In the genomic region with DNA sequence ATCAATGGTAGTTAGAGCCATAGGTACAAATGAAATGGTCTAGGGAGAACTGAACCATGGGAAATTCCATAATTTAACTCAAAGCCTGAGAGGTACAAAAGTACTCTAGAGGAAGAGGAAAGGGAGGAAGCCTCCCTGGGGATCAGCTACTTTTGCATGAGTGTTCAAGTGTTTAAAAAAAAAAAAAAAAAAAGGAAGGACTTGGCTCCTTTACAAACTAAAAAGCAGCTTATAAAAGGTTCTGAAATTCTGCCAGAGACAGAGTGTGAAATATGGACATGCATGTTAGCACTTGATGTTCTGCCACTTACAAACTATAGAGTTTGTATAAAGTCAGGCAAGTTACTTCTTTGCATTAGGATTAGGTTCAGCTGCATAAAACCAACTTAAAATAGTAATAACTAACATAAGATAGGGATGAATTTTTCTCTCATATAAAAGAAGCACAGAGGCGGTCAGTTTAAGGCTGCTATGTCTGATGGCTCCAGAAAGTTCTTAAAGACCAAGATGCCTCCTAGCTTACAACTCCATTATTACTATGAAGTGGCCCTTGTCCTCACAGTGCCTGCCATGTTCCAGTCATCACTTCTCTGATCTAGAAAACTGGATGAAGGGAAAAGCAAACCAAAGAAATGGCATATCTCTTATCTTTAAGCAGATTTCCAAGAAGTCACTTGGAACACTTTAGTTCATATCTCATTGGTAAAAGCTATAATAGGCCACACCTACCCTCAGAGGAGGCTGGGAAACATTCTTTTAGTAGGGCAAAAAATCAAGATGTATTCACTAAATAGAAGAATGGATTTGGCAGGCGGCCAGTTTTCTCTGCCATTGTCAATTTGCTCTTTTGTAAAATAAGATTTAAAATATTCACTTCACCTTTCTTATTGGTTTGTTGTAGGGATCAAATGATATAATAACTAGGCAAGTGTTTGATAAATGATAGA, we compare ENCODE assay signal across 20 cellular contexts.
A peak's percentile ranks its signal among the peaks of the same experiment; 100 is the strongest.
DNase-seq lines count a peak whose midpoint lies in the region; ATAC-seq, FAIRE-seq and TF ChIP-seq lines count a peak whose summit lies in the region.
"Had no signal": no experiment of that assay in that cellular context is flagged by ENCODE, and none has a peak within 500 bp of the region (broad histone marks: within the 10 kb centered on the region; RNA-seq: fewer than 3 reads in every experiment).

No MANE protein-coding gene starts in this region.

- dilution Hi-C loops in endothelial cell of umbilical vein (cut with MboI; ENCODE audit: extremely low pct_ligation_motif_present, low sequenced_read_pairs), result no loop called here

- no peaks in the 10 kb centered on the region for H3K27me3 ChIP-seq in right atrium auricular region
- H3K27me3 ChIP-seq in endothelial cell of umbilical vein (ENCODE audit: control insufficient read depth in 2 of 2, insufficient read depth in 2 of 2, low read length in 2 of 2), result no peaks in the 10 kb centered on the region
- no peaks in the 10 kb centered on the region for H3K27me3 ChIP-seq in left lung
- H3K27me3 ChIP-seq in aorta (ENCODE audit: control insufficient read depth in 1 of 2, insufficient read depth in 2 of 2, low read length in 1 of 2), result no peaks in the 10 kb centered on the region
- H3K27me3 ChIP-seq in prostate gland (replicated peaks; ENCODE audit: insufficient read depth), result no peaks in the 10 kb centered on the region
- H3K27me3 ChIP-seq in endodermal cell (ENCODE audit: control insufficient read depth, insufficient read depth, low read length, poor library complexity, severe bottlenecking), result no peaks in the 10 kb centered on the region
- H3K27me3 ChIP-seq: tibial nerve had no signal

- no peaks in the 10 kb centered on the region for H3K36me3 Mint-ChIP-seq in T-helper 2 cell treated with Interferon-gamma antibody and Interleukin-4, amounts not matched to agents 5 μg/mL and 100 μg/mL, for 36 hours (ENCODE audit: low read depth)
- no peaks in the 10 kb centered on the region for H3K36me3 Mint-ChIP-seq in endodermal cell (ENCODE audit: low read depth)
- H3K36me3 Mint-ChIP-seq: CD4-positive, CD25-positive, alpha-beta regulatory T cell had no signal

- no TSS peak for BruUV-seq in endothelial cell of umbilical vein (replicated peaks; lab: Mats Ljungman, UMichigan)

- CTCF ChIA-PET in endothelial cell of umbilical vein (lab: Charles Lee), result no interaction called here

- H3K9ac ChIP-seq in endothelial cell of umbilical vein (replicated peaks; ENCODE audit: extremely low read depth, insufficient read depth, low read length), result no peak overlapping the region
- no peak overlapping the region for H3K9ac ChIP-seq in endodermal cell (ENCODE audit: extremely low read depth, low read length, poor library complexity, severe bottlenecking)

- DNase-seq in Right ventricle myocardium inferior (ENCODE audit: missing footprints) (no peak), right atrium auricular region (ENCODE audit: low spot score) (no peak), endothelial cell of umbilical vein (ENCODE audit: low read depth, low spot score) (peak; percentile 41), left lung (no peak), aorta (peak in 1 of 2 donors; percentile 71), prostate gland (ENCODE audit: low spot score) (no peak), endodermal cell (no peak)
- no peak for DNase-seq in T-helper 2 cell treated with Interferon-gamma antibody and Interleukin-4, amounts not matched to agents 5 μg/mL and 100 μg/mL, for 36 hours (ENCODE audit: low spot score)
- DNase-seq: activated CD8-positive, alpha-beta memory T cell treated with anti-CD3 and anti-CD28 coated beads for 24 hours; CD4-positive, CD25-positive, alpha-beta regulatory T cell; cortex of kidney; KG1; NCI-H1694; NCI-H524 treated with DMSO at 0.1 percent for 48 hours; psoas muscle; stimulated activated CD4-positive, alpha-beta T cell treated with anti-CD3 and anti-CD28 coated beads, Interleukin-1b, Interleukin-23, amount 100 ng/mL, for 48 hours; WERI-Rb-1 had no signal

- ATAC-seq in Right ventricle myocardium inferior (peak; percentile 66), left lung (peak; percentile 82), aorta (ENCODE audit: low FRiP score) (peak; percentile 15)
- ATAC-seq: activated T-helper 17 cell treated with anti-CD3 and anti-CD28 coated beads, Interleukin-2, amount 50 U/mL, for 72 hours; psoas muscle had no signal

- H3K79me2 ChIP-seq in endothelial cell of umbilical vein (ENCODE audit: control insufficient read depth, insufficient read depth, low read length), result no peaks in the 10 kb centered on the region

- H3K4me1 ChIP-seq in right atrium auricular region (peaks cover 0 to 23% of the 10 kb centered on the region in 2 donors), endothelial cell of umbilical vein (ENCODE audit: control insufficient read depth, extremely low read depth, insufficient read depth, low read length) (no peaks in the 10 kb centered on the region), left lung (peaks cover 0 to 3% of the 10 kb centered on the region in 2 donors), aorta (ENCODE audit: control insufficient read depth in 1 of 2, insufficient read depth in 2 of 2, low read length in 2 of 2) (peaks cover 1 to 5% of the 10 kb centered on the region in 2 donors), prostate gland (replicated peaks) (no peaks in the 10 kb centered on the region), endodermal cell (ENCODE audit: control insufficient read depth, insufficient read depth, low read length) (no peaks in the 10 kb centered on the region)
- H3K4me1 ChIP-seq: psoas muscle, tibial nerve had no signal

- TF ChIP-seq CTCF in right atrium auricular region (IDR thresholded peaks at IDR 0.05) (no peak), endothelial cell of umbilical vein (IDR thresholded peaks at IDR 0.05; ENCODE audit: extremely low read depth in 1 of 2, insufficient read depth in 1 of 2, low read depth in 1 of 2, low read length in 2 of 2) (no peak), left lung (IDR thresholded peaks at IDR 0.05) (no peak), prostate gland (IDR thresholded peaks at IDR 0.05) (no peak), endodermal cell (conservative IDR thresholded peaks at IDR 0.05) (no peak)

- H3K4me2 ChIP-seq in endothelial cell of umbilical vein (ENCODE audit: insufficient read depth, low read length), result no peak overlapping the region

- no peak overlapping the region for H3K27ac Mint-ChIP-seq in T-helper 2 cell treated with Interferon-gamma antibody and Interleukin-4, amounts not matched to agents 5 μg/mL and 100 μg/mL, for 36 hours
- H3K27ac Mint-ChIP-seq in endodermal cell, result no peak overlapping the region
- H3K27ac Mint-ChIP-seq: activated T-helper 17 cell treated with anti-CD3 and anti-CD28 coated beads, Interleukin-2, amount 50 U/mL, for 72 hours; CD4-positive, CD25-positive, alpha-beta regulatory T cell; nephron had no signal

- peaks cover 3% of the 10 kb centered on the region for H3K4me1 Mint-ChIP-seq in T-helper 2 cell treated with Interferon-gamma antibody and Interleukin-4, amounts not matched to agents 5 μg/mL and 100 μg/mL, for 36 hours (ENCODE audit: low read depth)
- H3K4me1 Mint-ChIP-seq in endodermal cell, result no peaks in the 10 kb centered on the region
- H3K4me1 Mint-ChIP-seq: activated T-helper 17 cell treated with anti-CD3 and anti-CD28 coated beads, Interleukin-2, amount 50 U/mL, for 72 hours; CD4-positive, CD25-positive, alpha-beta regulatory T cell had no signal

- H3K9me3 Mint-ChIP-seq in T-helper 2 cell treated with Interferon-gamma antibody and Interleukin-4, amounts not matched to agents 5 μg/mL and 100 μg/mL, for 36 hours, result no peaks in the 10 kb centered on the region
- H3K9me3 Mint-ChIP-seq in endodermal cell, result no peaks in the 10 kb centered on the region
- H3K9me3 Mint-ChIP-seq: activated T-helper 17 cell treated with anti-CD3 and anti-CD28 coated beads, Interleukin-2, amount 50 U/mL, for 72 hours; nephron had no signal

- no peak overlapping the region for H3K4me3 Mint-ChIP-seq in T-helper 2 cell treated with Interferon-gamma antibody and Interleukin-4, amounts not matched to agents 5 μg/mL and 100 μg/mL, for 36 hours
- H3K4me3 Mint-ChIP-seq in endodermal cell, result no peak overlapping the region
- H3K4me3 Mint-ChIP-seq: activated T-helper 17 cell treated with anti-CD3 and anti-CD28 coated beads, Interleukin-2, amount 50 U/mL, for 72 hours; CD4-positive, CD25-positive, alpha-beta regulatory T cell; nephron had no signal

- POLR2A ChIA-PET in endothelial cell of umbilical vein (lab: Charles Lee), result no interaction called here

- no peak for TF ChIP-seq POLR2A in endothelial cell of umbilical vein (IDR thresholded peaks at IDR 0.05; ENCODE audit: low read depth, low read length)
- TF ChIP-seq POLR2A in prostate gland (IDR thresholded peaks at IDR 0.05), result no peak

- H3K9me3 ChIP-seq in right atrium auricular region (no peaks in the 10 kb centered on the region), endothelial cell of umbilical vein (replicated peaks; ENCODE audit: control insufficient read depth, insufficient read depth, low read length) (no peaks in the 10 kb centered on the region), left lung (no peaks in the 10 kb centered on the region), aorta (ENCODE audit: control insufficient read depth, low read length) (no peaks in the 10 kb centered on the region), prostate gland (no peaks in the 10 kb centered on the region), endodermal cell (ENCODE audit: control insufficient read depth, low read length) (no peaks in the 10 kb centered on the region)
- H3K9me3 ChIP-seq: psoas muscle, tibial nerve had no signal

- no peaks in the 10 kb centered on the region for H3K36me3 ChIP-seq in right atrium auricular region
- no peaks in the 10 kb centered on the region for H3K36me3 ChIP-seq in endothelial cell of umbilical vein (ENCODE audit: control insufficient read depth in 2 of 2, extremely low read depth in 1 of 2, insufficient read depth in 2 of 2, low read length in 2 of 2)
- no peaks in the 10 kb centered on the region for H3K36me3 ChIP-seq in left lung
- H3K36me3 ChIP-seq in aorta (ENCODE audit: control insufficient read depth in 1 of 2, insufficient read depth in 2 of 2, low read length in 1 of 2), result no peaks in the 10 kb centered on the region
- no peaks in the 10 kb centered on the region for H3K36me3 ChIP-seq in prostate gland
- no peaks in the 10 kb centered on the region for H3K36me3 ChIP-seq in endodermal cell (ENCODE audit: control insufficient read depth, insufficient read depth, low read length)
- H3K36me3 ChIP-seq: tibial nerve, WERI-Rb-1 had no signal

- FAIRE-seq in endothelial cell of umbilical vein (lab: Jason Lieb, UNC), result peak; percentile 54

- H3K9me1 ChIP-seq in endothelial cell of umbilical vein (replicated peaks; ENCODE audit: control insufficient read depth, extremely low read depth, insufficient read depth, low read length), result no peaks in the 10 kb centered on the region

- no peak overlapping the region for H3K4me3 ChIP-seq in right atrium auricular region
- no peak overlapping the region for H3K4me3 ChIP-seq in endothelial cell of umbilical vein (replicated peaks in 1 of 3; ENCODE audit: insufficient read depth in 1 of 3, low read depth in 1 of 3, low read length in 3 of 3)
- no peak overlapping the region for H3K4me3 ChIP-seq in left lung
- H3K4me3 ChIP-seq in aorta (ENCODE audit: low read length in 2 of 2), result no peak overlapping the region
- no peak overlapping the region for H3K4me3 ChIP-seq in prostate gland
- no peak overlapping the region for H3K4me3 ChIP-seq in endodermal cell (ENCODE audit: low read length)
- H3K4me3 ChIP-seq: psoas muscle, tibial nerve had no signal

- H3K27ac ChIP-seq in right atrium auricular region (peak overlapping the region in 1 of 2 donors; percentile 40), endothelial cell of umbilical vein (ENCODE audit: insufficient read depth, low read depth, low read length) (no peak overlapping the region), left lung (peak overlapping the region in 1 of 2 donors; percentile 11), aorta (ENCODE audit: low read depth in 1 of 2, low read length in 2 of 2) (no peak overlapping the region), prostate gland (no peak overlapping the region), endodermal cell (ENCODE audit: low read depth, low read length) (no peak overlapping the region)
- H3K27ac ChIP-seq: psoas muscle, tibial nerve, WERI-Rb-1 had no signal

- peaks cover 10% of the 10 kb centered on the region for H3K27me3 Mint-ChIP-seq in T-helper 2 cell treated with Interferon-gamma antibody and Interleukin-4, amounts not matched to agents 5 μg/mL and 100 μg/mL, for 36 hours (ENCODE audit: low read depth)
- H3K27me3 Mint-ChIP-seq in endodermal cell (ENCODE audit: insufficient read depth), result no peaks in the 10 kb centered on the region

- intact Hi-C loops in Right ventricle myocardium inferior (cut with DNase I), result loop anchor here (5.0 kb wide), 1 partner anchor 39 kb away; no protein-coding TSS in a partner anchor
- intact Hi-C loops in endothelial cell of umbilical vein (cut with micrococcal nuclease), result no loop called here
- intact Hi-C loops in left lung (cut with DNase I), result no loop called here
- intact Hi-C loops in aorta (cut with DNase I), result no loop called here
- intact Hi-C loops in prostate gland (cut with DNase I), result no loop called here

- H2AFZ ChIP-seq in endothelial cell of umbilical vein (ENCODE audit: low read depth, low read length), result no peak overlapping the region

- WGBS in aorta, 2 donors, result 36 to 43% methylated on average over 2 of the region's 2 CpGs
- 33% methylated on average over 2 of the region's 2 CpGs for WGBS in prostate gland
- WGBS in endodermal cell (ENCODE audit: insufficient coverage in 1 of 2, insufficient read length in 1 of 2), 2 experiments, result 98% methylated on average over 2 of the region's 2 CpGs; no CpG with 5 or more reads in 1 of the 2 experiments

- no peaks in the 10 kb centered on the region for H4K20me1 ChIP-seq in endothelial cell of umbilical vein (replicated peaks; ENCODE audit: control insufficient read depth, extremely low read depth, insufficient read depth, low read length)

Comparison
In these comparisons a context has a peak if more than half of its experiments do, and no peak if none do; other contexts are left out.
1. ATAC-seq: peak in every context shown above with its lines; median percentile 82 in left lung; 66 in Right ventricle myocardium inferior; 15 in aorta.